Comparison of ENCODE assay signal across 1 cellular context in genomic region chr1:5949074-5949760, GRCh38.
A peak's percentile ranks its signal among the peaks of the same experiment; 100 is the strongest.
TF ChIP-seq lines count a peak whose summit lies in the region.

No MANE protein-coding gene starts in this region.

TF ChIP-seq in liver, 16 proteins besides CTCF, POLR2A, EP300 and RAD21 (continued from another document):
- peak; percentile 42 for TF ChIP-seq ZBTB33 (IDR thresholded peaks at IDR 0.05)
- TF ChIP-seq MAX (IDR thresholded peaks at IDR 0.05) = peak; percentile 56
- TF ChIP-seq, protein P1, sequence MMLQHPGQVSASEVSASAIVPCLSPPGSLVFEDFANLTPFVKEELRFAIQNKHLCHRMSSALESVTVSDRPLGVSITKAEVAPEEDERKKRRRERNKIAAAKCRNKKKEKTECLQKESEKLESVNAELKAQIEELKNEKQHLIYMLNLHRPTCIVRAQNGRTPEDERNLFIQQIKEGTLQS (IDR thresholded peaks at IDR 0.05) = no peak
- TF ChIP-seq JUND (IDR thresholded peaks at IDR 0.05) = peak in 1 of 2 donors; percentile 25
- TF ChIP-seq EGR1 (IDR thresholded peaks at IDR 0.05; ENCODE audit: low read depth in 2 of 2) = no peak
- no peak for TF ChIP-seq REST (IDR thresholded peaks at IDR 0.05)
- peak; percentile 74 for TF ChIP-seq SP1 (IDR thresholded peaks at IDR 0.05)
- TF ChIP-seq HNF4G (IDR thresholded peaks at IDR 0.05) = peak; percentile 53
- TF ChIP-seq RXRA (IDR thresholded peaks at IDR 0.05) = peak; percentile 19 to 75
- peak; percentile 83 to 94 for TF ChIP-seq HNF4A (conservative IDR thresholded peaks at IDR 0.05)
TF ChIP-seq in liver: peak in this region for 10.
